In genomic region chr13:99058527-99059495, GRCh38 we compare ENCODE assay signal across 1 cellular context.
TF ChIP-seq lines count a peak whose summit lies in the region.

No MANE protein-coding gene starts in this region.

TF ChIP-seq in K562, 482 proteins besides CTCF, POLR2A, EP300 and RAD21:
- TF ChIP-seq MGA (IDR thresholded peaks at IDR 0.05), result no peak
- TF ChIP-seq TRIM24 (IDR thresholded peaks at IDR 0.05), result no peak
- no peak for TF ChIP-seq BACH1 (tag; IDR thresholded peaks at IDR 0.05)
- TF ChIP-seq CC2D1A (IDR thresholded peaks at IDR 0.05), result peak; percentile 87
- no peak for TF ChIP-seq ZNF449 (CRISPR knock-in tag; IDR thresholded peaks at IDR 0.05)
- TF ChIP-seq CBFA2T3 (IDR thresholded peaks at IDR 0.05), result 0 out of 2 replicates have a peak, but pooled peaks have one; percentile 3
- TF ChIP-seq ZBTB17 (CRISPR knock-in tag; IDR thresholded peaks at IDR 0.05), result no peak
- TF ChIP-seq TCF3 (CRISPR knock-in tag; IDR thresholded peaks at IDR 0.05), result 0 out of 2 replicates have a peak, but pooled peaks have one; percentile 6
- peak; percentile 92 for TF ChIP-seq ZBTB5 (IDR thresholded peaks at IDR 0.05)
- no peak for TF ChIP-seq ETV6 (IDR thresholded peaks at IDR 0.05; ENCODE audit: borderline replicate concordance in 1 of 2, low read depth in 2 of 2, low read length in 1 of 2)
- no peak for TF ChIP-seq ETV6 (CRISPR knock-in tag; IDR thresholded peaks at IDR 0.05; ENCODE audit: borderline replicate concordance)
- no peak for TF ChIP-seq ARNT (IDR thresholded peaks at IDR 0.05)
- peak; percentile 89 for TF ChIP-seq HINFP (tag; conservative IDR thresholded peaks at IDR 0.05; ENCODE audit: low read depth)
- TF ChIP-seq PML (IDR thresholded peaks at IDR 0.05; ENCODE audit: low read length), result no peak
